ENCODE assay signal across 20 cellular contexts in the genomic region with DNA sequence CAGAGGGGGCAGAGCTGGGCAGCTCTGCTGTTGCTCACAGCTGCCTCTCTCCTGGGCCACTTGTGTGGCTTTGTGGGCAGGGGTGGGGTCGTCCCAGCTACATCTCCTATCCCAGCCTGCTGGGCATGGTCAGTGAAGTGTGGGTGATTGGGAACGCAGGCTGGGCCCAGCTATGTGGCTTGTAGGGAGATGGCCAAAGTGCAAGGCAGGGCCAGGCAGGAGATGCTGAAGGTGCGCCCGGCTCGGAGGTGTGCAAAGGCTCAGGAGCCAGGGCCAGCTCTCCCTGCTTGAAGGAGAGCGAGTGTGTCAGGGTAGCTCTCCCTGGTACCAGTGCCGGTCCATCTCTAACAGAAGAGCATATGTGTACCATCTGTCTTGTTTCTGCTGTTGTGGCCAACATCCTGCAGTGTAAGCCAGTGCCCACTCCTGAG. TPM values are rescaled to one million over a fixed set of nuclear protein-coding genes. Genes with fewer than 3 reads are reported as not detected.
A peak's percentile ranks its signal among the peaks of the same experiment; 100 is the strongest.
DNase-seq lines count a peak whose midpoint lies in the region; ATAC-seq and TF ChIP-seq lines count a peak whose summit lies in the region.
"Had no signal": no experiment of that assay in that cellular context is flagged by ENCODE, and none has a peak within 500 bp of the region (broad histone marks: within the 10 kb centered on the region; RNA-seq: fewer than 3 reads in every experiment).

No MANE protein-coding gene starts in this region.

- H3K9me3 ChIP-seq in HEK293 (ENCODE audit: control insufficient read depth, insufficient read depth, low read depth, low read length) (no peaks in the 10 kb centered on the region), osteoblast (ENCODE audit: low read depth, low read length) (no peaks in the 10 kb centered on the region)
- H3K9me3 ChIP-seq: ascending aorta, BE2C, pancreas, upper lobe of right lung had no signal

- H3K27ac Mint-ChIP-seq in activated CD4-positive, alpha-beta memory T cell treated with anti-CD3 and anti-CD28 coated beads for 36 hours, result peak overlapping the region; percentile 38
- no peak overlapping the region for H3K27ac Mint-ChIP-seq in activated CD4-positive, alpha-beta memory T cell treated with anti-CD3 and anti-CD28 coated beads, Interleukin-2, amount 10 ng/mL, durations not matched to agents 7 days and 5 days

- no peaks in the 10 kb centered on the region for H3K27me3 ChIP-seq in osteoblast (ENCODE audit: insufficient read depth, low read length)
- H3K27me3 ChIP-seq: ascending aorta, BE2C, pancreas, upper lobe of right lung had no signal

- H3K27ac ChIP-seq in HEK293 (ENCODE audit: extremely low read depth, low read depth, low read length) (no peak overlapping the region), osteoblast (ENCODE audit: low read depth, low read length) (no peak overlapping the region)
- H3K27ac ChIP-seq: ascending aorta, pancreas, upper lobe of right lung had no signal

- H3K4me1 Mint-ChIP-seq in activated CD4-positive, alpha-beta memory T cell treated with anti-CD3 and anti-CD28 coated beads for 36 hours (ENCODE audit: low read depth), result peaks cover 11% of the 10 kb centered on the region
- H3K4me1 Mint-ChIP-seq in activated CD4-positive, alpha-beta memory T cell treated with anti-CD3 and anti-CD28 coated beads, Interleukin-2, amount 10 ng/mL, durations not matched to agents 7 days and 5 days, result peaks cover 9% of the 10 kb centered on the region

- DNase-seq in activated CD4-positive, alpha-beta memory T cell treated with anti-CD3 and anti-CD28 coated beads for 36 hours, result no peak
- no peak for DNase-seq in activated CD4-positive, alpha-beta memory T cell treated with anti-CD3 and anti-CD28 coated beads, Interleukin-2, amount 10 ng/mL, durations not matched to agents 7 days and 5 days
- peak; percentile 58 for DNase-seq in cerebellum (ENCODE audit: low spot score)
- peak; percentile 78 for DNase-seq in osteoblast (ENCODE audit: insufficient read length, low spot score, missing footprints)
- no peak for DNase-seq in occipital lobe (lab: John Stamatoyannopoulos, UW)
- DNase-seq in NCI-H1105 treated with DMSO at 0.1 percent for 48 hours (lab: John Stamatoyannopoulos, UW), result no peak
- DNase-seq: activated effector memory CD4-positive, alpha-beta T cell treated with Interleukin-2 at 50 U/mL for 16 hours; BE2C; GF-D8; NCI-H2171; NCI-H748 treated with DMSO at 0.1 percent for 48 hours; SHP77 treated with DMSO at 0.1 percent for 48 hours; T-cell; upper lobe of right lung had no signal

- no peaks in the 10 kb centered on the region for H3K9me3 Mint-ChIP-seq in activated CD4-positive, alpha-beta memory T cell treated with anti-CD3 and anti-CD28 coated beads for 36 hours
- H3K9me3 Mint-ChIP-seq in activated CD4-positive, alpha-beta memory T cell treated with anti-CD3 and anti-CD28 coated beads, Interleukin-2, amount 10 ng/mL, durations not matched to agents 7 days and 5 days, result no peaks in the 10 kb centered on the region
- H3K9me3 Mint-ChIP-seq: T-cell had no signal

- ATAC-seq in GM19324 (IDR thresholded peaks at IDR 0.05; ENCODE audit: low FRiP score, unreplicated experiment), result no peak
- ATAC-seq: pancreas, T-cell, upper lobe of right lung had no signal

- peaks cover 9% of the 10 kb centered on the region for H4K20me1 ChIP-seq in osteoblast (ENCODE audit: insufficient read depth, low read length)

- CTCF ChIA-PET in activated CD4-positive, alpha-beta memory T cell treated with anti-CD3 and anti-CD28 coated beads for 36 hours (lab: Charles Lee), result interaction anchor here (1.2 to 1.3 kb wide), 2 partner anchors 22 to 136 kb away, joined by 3 read pairs; no protein-coding TSS in a partner anchor
- CTCF ChIA-PET in activated CD4-positive, alpha-beta memory T cell treated with anti-CD3 and anti-CD28 coated beads, Interleukin-2, amount 10 ng/mL, durations not matched to agents 7 days and 5 days (lab: Charles Lee), result no interaction called here
- CTCF ChIA-PET in HEK293 (lab: Yijun Ruan, JAX), result interaction anchor here (0.9 kb wide), 1 partner anchor 377 kb away, joined by 3 read pairs; no protein-coding TSS in a partner anchor

- peaks cover 10% of the 10 kb centered on the region for H3K36me3 Mint-ChIP-seq in activated CD4-positive, alpha-beta memory T cell treated with anti-CD3 and anti-CD28 coated beads for 36 hours
- peaks cover 54% of the 10 kb centered on the region for H3K36me3 Mint-ChIP-seq in activated CD4-positive, alpha-beta memory T cell treated with anti-CD3 and anti-CD28 coated beads, Interleukin-2, amount 10 ng/mL, durations not matched to agents 7 days and 5 days (ENCODE audit: low read depth)

- H3K4me3 ChIP-seq in HEK293 (ENCODE audit: low read depth, low read length) (no peak overlapping the region), osteoblast (ENCODE audit: insufficient read depth, low read length) (no peak overlapping the region)
- H3K4me3 ChIP-seq: ascending aorta, pancreas, upper lobe of right lung had no signal

- peaks cover 38% of the 10 kb centered on the region for H3K79me2 ChIP-seq in osteoblast (ENCODE audit: insufficient read depth, low read length)

- TF ChIP-seq CTCF in HEK293 (tag by site-specific recombination; IDR thresholded peaks at IDR 0.05) (no peak), osteoblast (IDR thresholded peaks at IDR 0.05; ENCODE audit: extremely low read depth, low read depth, low read length) (no peak)

- H3K27me3 Mint-ChIP-seq in activated CD4-positive, alpha-beta memory T cell treated with anti-CD3 and anti-CD28 coated beads for 36 hours, result no peaks in the 10 kb centered on the region
- H3K27me3 Mint-ChIP-seq in activated CD4-positive, alpha-beta memory T cell treated with anti-CD3 and anti-CD28 coated beads, Interleukin-2, amount 10 ng/mL, durations not matched to agents 7 days and 5 days, result no peaks in the 10 kb centered on the region
- H3K27me3 Mint-ChIP-seq: T-cell had no signal

- no peak overlapping the region for H3K4me2 ChIP-seq in osteoblast (ENCODE audit: insufficient read depth, low read length)

- H3K4me1 ChIP-seq in HEK293 (ENCODE audit: control insufficient read depth, insufficient read depth, low read length), result no peaks in the 10 kb centered on the region
- no peaks in the 10 kb centered on the region for H3K4me1 ChIP-seq in osteoblast (ENCODE audit: insufficient read depth, low read length)
- H3K4me1 ChIP-seq: ascending aorta, BE2C, upper lobe of right lung had no signal

- intact Hi-C loops in activated CD4-positive, alpha-beta memory T cell treated with anti-CD3 and anti-CD28 coated beads for 36 hours (cut with micrococcal nuclease), result no loop called here

- H3K36me3 ChIP-seq in HEK293 (ENCODE audit: control insufficient read depth in 2 of 2, insufficient read depth in 1 of 2, low read length in 2 of 2) (peaks cover 14 to 98% of the 10 kb centered on the region in 2 experiments; a peak in 2 of 3 replicates), osteoblast (ENCODE audit: insufficient read depth, low read length) (peaks cover 80% of the 10 kb centered on the region)

- H2AFZ ChIP-seq in osteoblast (ENCODE audit: low read length), result no peak overlapping the region

- H3K4me3 Mint-ChIP-seq in activated CD4-positive, alpha-beta memory T cell treated with anti-CD3 and anti-CD28 coated beads for 36 hours, result no peak overlapping the region
- H3K4me3 Mint-ChIP-seq in activated CD4-positive, alpha-beta memory T cell treated with anti-CD3 and anti-CD28 coated beads, Interleukin-2, amount 10 ng/mL, durations not matched to agents 7 days and 5 days, result no peak overlapping the region
- H3K4me3 Mint-ChIP-seq: T-cell had no signal

- POLR2A ChIA-PET in activated CD4-positive, alpha-beta memory T cell treated with anti-CD3 and anti-CD28 coated beads for 36 hours (lab: Charles Lee), result no interaction called here
- POLR2A ChIA-PET in activated CD4-positive, alpha-beta memory T cell treated with anti-CD3 and anti-CD28 coated beads, Interleukin-2, amount 10 ng/mL, durations not matched to agents 7 days and 5 days (lab: Charles Lee), result interaction anchor here (1.1 to 4.4 kb wide), 2 partner anchors 10 to 400 kb away, joined by 3 to 35 read pairs; partner anchors contain the start of genes MED15, RANBP1 and TRMT2A
- POLR2A ChIA-PET in HEK293 (lab: Yijun Ruan, JAX), result no interaction called here

RNA-seq across cellular contexts. Expression of gene RANBP1, which starts 8.4 kb away (rescaled TPM):
- 100 to 1,000 TPM; 359 to 372 TPM for total RNA-seq in activated CD4-positive, alpha-beta memory T cell treated with anti-CD3 and anti-CD28 coated beads for 36 hours
- total RNA-seq in activated CD4-positive, alpha-beta memory T cell treated with anti-CD3 and anti-CD28 coated beads, Interleukin-2, amount 10 ng/mL, durations not matched to agents 7 days and 5 days, result 100 to 1,000 TPM; 176 to 181 TPM
- total RNA-seq in cerebellum (90.7 TPM), osteoblast (78.4 and 85.8 TPM in 2 replicates), occipital lobe (90.6 TPM)

RNA-seq across cellular contexts. Expression of gene TRMT2A, which starts 9.5 kb away (rescaled TPM):
- 10 to 100 TPM; 70.6 to 75.8 TPM for total RNA-seq in activated CD4-positive, alpha-beta memory T cell treated with anti-CD3 and anti-CD28 coated beads for 36 hours
- total RNA-seq in activated CD4-positive, alpha-beta memory T cell treated with anti-CD3 and anti-CD28 coated beads, Interleukin-2, amount 10 ng/mL, durations not matched to agents 7 days and 5 days, result 10 to 100 TPM; 71.8 to 75.2 TPM
- total RNA-seq in cerebellum, result 33.6 TPM
- 35.9 and 43.8 TPM in 2 replicates for total RNA-seq in osteoblast
- total RNA-seq in occipital lobe, result 25.9 TPM

RNA-seq across cellular contexts. Expression of gene ZDHHC8, which starts 24.1 kb away (rescaled TPM):
- 10 to 100 TPM; 46.3 to 46.5 TPM for total RNA-seq in activated CD4-positive, alpha-beta memory T cell treated with anti-CD3 and anti-CD28 coated beads for 36 hours
- 10 to 100 TPM; 44.2 to 48.3 TPM for total RNA-seq in activated CD4-positive, alpha-beta memory T cell treated with anti-CD3 and anti-CD28 coated beads, Interleukin-2, amount 10 ng/mL, durations not matched to agents 7 days and 5 days
- total RNA-seq in cerebellum, result 7.7 TPM
- total RNA-seq in osteoblast, result 9.8 and 11.8 TPM in 2 replicates
- 3.3 TPM for total RNA-seq in occipital lobe

RNA-seq across cellular contexts. Expression of gene DGCR8, which starts 27.4 kb away (rescaled TPM):
- 10 to 100 TPM; 33.4 to 34.3 TPM for total RNA-seq in activated CD4-positive, alpha-beta memory T cell treated with anti-CD3 and anti-CD28 coated beads for 36 hours
- 10 to 100 TPM; 40.4 to 41.1 TPM for total RNA-seq in activated CD4-positive, alpha-beta memory T cell treated with anti-CD3 and anti-CD28 coated beads, Interleukin-2, amount 10 ng/mL, durations not matched to agents 7 days and 5 days
- total RNA-seq in cerebellum (45.4 TPM), osteoblast (25.9 and 44.2 TPM in 2 replicates), occipital lobe (37.0 TPM)

RNA-seq across cellular contexts. Expression of gene CCDC188, which starts 43.4 kb away (rescaled TPM):
- total RNA-seq in activated CD4-positive, alpha-beta memory T cell treated with anti-CD3 and anti-CD28 coated beads for 36 hours, result under 1 TPM in 1 of 2 experiments, not detected in 1; 0.52 TPM
- under 1 TPM; 0.33 to 0.76 TPM for total RNA-seq in activated CD4-positive, alpha-beta memory T cell treated with anti-CD3 and anti-CD28 coated beads, Interleukin-2, amount 10 ng/mL, durations not matched to agents 7 days and 5 days
- total RNA-seq in cerebellum (1.4 TPM), osteoblast (0.36 and 0.59 TPM in 2 replicates), occipital lobe (not detected)
- total RNA-seq: A172, ascending aorta, liver had no signal

Comparison
In these comparisons a context has a peak if more than half of its experiments do, and no peak if none do; other contexts are left out.
1. DNase-seq: peak in cerebellum (single experiment) and osteoblast (single experiment); none in activated CD4-positive, alpha-beta memory T cell treated with anti-CD3 and anti-CD28 coated beads for 36 hours (single experiment), activated CD4-positive, alpha-beta memory T cell treated with anti-CD3 and anti-CD28 coated beads, Interleukin-2, amount 10 ng/mL, durations not matched to agents 7 days and 5 days (single experiment), occipital lobe (single experiment) and NCI-H1105 treated with DMSO at 0.1 percent for 48 hours (single experiment).